In genomic region chr5:180718810-180719453, GRCh38 we compare ENCODE assay signal across 8 cellular contexts. TPM values are rescaled to one million over a fixed set of nuclear protein-coding genes. Genes with fewer than 3 reads are reported as not detected.
A peak's percentile ranks its signal among the peaks of the same experiment; 100 is the strongest.
DNase-seq lines count a peak whose midpoint lies in the region; ATAC-seq and TF ChIP-seq lines count a peak whose summit lies in the region.

No MANE protein-coding gene starts in this region.

- no peaks in the 10 kb centered on the region for H3K36me3 ChIP-seq in BJ (ENCODE audit: control insufficient read depth, insufficient read depth, low read length)
- H3K36me3 ChIP-seq in OCI-LY7 (ENCODE audit: insufficient read depth, low read length): no peaks in the 10 kb centered on the region
- no peaks in the 10 kb centered on the region for H3K36me3 ChIP-seq in body of pancreas (replicated peaks in 1 of 2; ENCODE audit: insufficient read depth in 1 of 2, low read depth in 2 of 2)
- H3K36me3 ChIP-seq in liver (ENCODE audit: control insufficient read depth in 4 of 4, insufficient read depth in 3 of 4, low read depth in 1 of 4, low read length in 3 of 4): no peaks in the 10 kb centered on the region

- ATAC-seq in body of pancreas: no peak
- no peak for ATAC-seq in GM21515 (IDR thresholded peaks at IDR 0.05; ENCODE audit: unreplicated experiment)
- no peak for ATAC-seq in HG03135 (IDR thresholded peaks at IDR 0.05; ENCODE audit: unreplicated experiment)

- DNase-seq in BJ (ENCODE audit: low read depth) (peak; percentile 6), OCI-LY7 (ENCODE audit: low spot score) (peak; percentile 44), body of pancreas (peak in 3 of 4 donors; percentile 13 to 21 (median 18)), NCI-H187 (lab: John Stamatoyannopoulos, UW) (no peak)

- no peaks in the 10 kb centered on the region for H3K27me3 ChIP-seq in BJ (ENCODE audit: control insufficient read depth, insufficient read depth, low read length)
- no peaks in the 10 kb centered on the region for H3K27me3 ChIP-seq in body of pancreas
- peaks cover 0 to 3% (median 0%) of the 10 kb centered on the region in 4 donors for H3K27me3 ChIP-seq in liver (ENCODE audit: control insufficient read depth in 4 of 4, insufficient read depth in 4 of 4, low read length in 3 of 4)

- H3K9me2 ChIP-seq in OCI-LY7 (ENCODE audit: insufficient read depth, low read length): no peaks in the 10 kb centered on the region

- no peak for TF ChIP-seq POLR2A in body of pancreas (IDR thresholded peaks at IDR 0.05)

- no peak overlapping the region for H3K4me3 ChIP-seq in BJ (ENCODE audit: low read depth, low read length)
- no peak overlapping the region for H3K4me3 ChIP-seq in OCI-LY7 (ENCODE audit: low read depth, low read length, poor library complexity, severe bottlenecking)
- no peak overlapping the region for H3K4me3 ChIP-seq in body of pancreas
- no peak overlapping the region for H3K4me3 ChIP-seq in liver (ENCODE audit: low read depth in 1 of 3, low read length in 3 of 3)

- no peaks in the 10 kb centered on the region for H3K79me2 ChIP-seq in OCI-LY7 (ENCODE audit: insufficient read depth, low read depth, low read length)

- WGBS in body of pancreas, 2 donors: 28 to 35% methylated on average over 6 of the region's 6 CpGs
- 44% methylated on average over 6 of the region's 6 CpGs for WGBS in liver

- H3K9ac ChIP-seq in liver (ENCODE audit: low read depth in 1 of 2, low read length in 2 of 2): no peak overlapping the region

- CTCF ChIA-PET in BJ (lab: Yijun Ruan, JAX) (interaction anchor here (0.6 to 2.1 kb wide), 10 partner anchors 10 to 1040 kb away, joined by 3 to 14 read pairs (median 4); no protein-coding TSS in a partner anchor), OCI-LY7 (lab: Charles Lee; ENCODE audit: unreplicated experiment) (no interaction called here)

- H4K20me1 ChIP-seq in OCI-LY7 (ENCODE audit: insufficient read depth, low read length): no peaks in the 10 kb centered on the region

- H3K4me1 ChIP-seq in OCI-LY7 (ENCODE audit: insufficient read depth, low read length, poor library complexity, severe bottlenecking): no peaks in the 10 kb centered on the region
- H3K4me1 ChIP-seq in body of pancreas: no peaks in the 10 kb centered on the region
- no peaks in the 10 kb centered on the region for H3K4me1 ChIP-seq in liver (ENCODE audit: control insufficient read depth in 4 of 4, insufficient read depth in 4 of 4, low read length in 3 of 4)

- peak; percentile 55 to 67 for TF ChIP-seq RAD21 in liver (IDR thresholded peaks at IDR 0.05)

- no peak overlapping the region for H3K4me2 ChIP-seq in OCI-LY7 (ENCODE audit: low read length)

- no TSS peak for BruUV-seq in OCI-LY7 (replicated peaks; lab: Mats Ljungman, UMichigan)

- no peaks in the 10 kb centered on the region for H3K9me3 ChIP-seq in OCI-LY7 (ENCODE audit: low read length)
- H3K9me3 ChIP-seq in body of pancreas: no peaks in the 10 kb centered on the region
- H3K9me3 ChIP-seq in liver (ENCODE audit: control insufficient read depth in 4 of 4, low read length in 3 of 4): peaks cover 0 to 4% (median under 1%) of the 10 kb centered on the region in 4 donors

- TF ChIP-seq CTCF in BJ (IDR thresholded peaks at IDR 0.05; ENCODE audit: insufficient read depth, low read depth, low read length) (peak; percentile 73), GM12873 (IDR thresholded peaks at IDR 0.05; ENCODE audit: insufficient read depth, low read depth, low read length, missing control alignments) (peak; percentile 72), OCI-LY7 (conservative IDR thresholded peaks at IDR 0.05; ENCODE audit: low read length) (peak; percentile 88), body of pancreas (IDR thresholded peaks at IDR 0.05) (peak; percentile 20 to 62 (median 45)), liver (IDR thresholded peaks at IDR 0.05; ENCODE audit: low read depth, low read length, missing input control) (peak; percentile 48)

- intact Hi-C loops in OCI-LY7 (cut with micrococcal nuclease; ENCODE audit: unreplicated experiment): no loop called here
- intact Hi-C loops in body of pancreas (cut with DNase I): no loop called here

- H3K27ac ChIP-seq in OCI-LY7 (ENCODE audit: low read depth, low read length, poor library complexity, severe bottlenecking): no peak overlapping the region
- H3K27ac ChIP-seq in body of pancreas: no peak overlapping the region
- H3K27ac ChIP-seq in liver (ENCODE audit: low read depth in 1 of 2, low read length in 2 of 2): no peak overlapping the region

- POLR2A ChIA-PET in BJ (lab: Charles Lee) (no interaction called here), OCI-LY7 (lab: Charles Lee) (interaction anchor here (0.7 kb wide), 2 partner anchors 625 to 1030 kb away, joined by 3 to 4 read pairs; no protein-coding TSS in a partner anchor)

- peak overlapping the region; percentile 17; the same call in 1 of the 2 replicates for H2AFZ ChIP-seq in OCI-LY7 (ENCODE audit: low read length)

TF ChIP-seq in liver, 16 proteins besides CTCF, POLR2A, EP300 and RAD21:
- TF ChIP-seq, protein P1, sequence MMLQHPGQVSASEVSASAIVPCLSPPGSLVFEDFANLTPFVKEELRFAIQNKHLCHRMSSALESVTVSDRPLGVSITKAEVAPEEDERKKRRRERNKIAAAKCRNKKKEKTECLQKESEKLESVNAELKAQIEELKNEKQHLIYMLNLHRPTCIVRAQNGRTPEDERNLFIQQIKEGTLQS (IDR thresholded peaks at IDR 0.05): no peak
- TF ChIP-seq, protein P2, sequence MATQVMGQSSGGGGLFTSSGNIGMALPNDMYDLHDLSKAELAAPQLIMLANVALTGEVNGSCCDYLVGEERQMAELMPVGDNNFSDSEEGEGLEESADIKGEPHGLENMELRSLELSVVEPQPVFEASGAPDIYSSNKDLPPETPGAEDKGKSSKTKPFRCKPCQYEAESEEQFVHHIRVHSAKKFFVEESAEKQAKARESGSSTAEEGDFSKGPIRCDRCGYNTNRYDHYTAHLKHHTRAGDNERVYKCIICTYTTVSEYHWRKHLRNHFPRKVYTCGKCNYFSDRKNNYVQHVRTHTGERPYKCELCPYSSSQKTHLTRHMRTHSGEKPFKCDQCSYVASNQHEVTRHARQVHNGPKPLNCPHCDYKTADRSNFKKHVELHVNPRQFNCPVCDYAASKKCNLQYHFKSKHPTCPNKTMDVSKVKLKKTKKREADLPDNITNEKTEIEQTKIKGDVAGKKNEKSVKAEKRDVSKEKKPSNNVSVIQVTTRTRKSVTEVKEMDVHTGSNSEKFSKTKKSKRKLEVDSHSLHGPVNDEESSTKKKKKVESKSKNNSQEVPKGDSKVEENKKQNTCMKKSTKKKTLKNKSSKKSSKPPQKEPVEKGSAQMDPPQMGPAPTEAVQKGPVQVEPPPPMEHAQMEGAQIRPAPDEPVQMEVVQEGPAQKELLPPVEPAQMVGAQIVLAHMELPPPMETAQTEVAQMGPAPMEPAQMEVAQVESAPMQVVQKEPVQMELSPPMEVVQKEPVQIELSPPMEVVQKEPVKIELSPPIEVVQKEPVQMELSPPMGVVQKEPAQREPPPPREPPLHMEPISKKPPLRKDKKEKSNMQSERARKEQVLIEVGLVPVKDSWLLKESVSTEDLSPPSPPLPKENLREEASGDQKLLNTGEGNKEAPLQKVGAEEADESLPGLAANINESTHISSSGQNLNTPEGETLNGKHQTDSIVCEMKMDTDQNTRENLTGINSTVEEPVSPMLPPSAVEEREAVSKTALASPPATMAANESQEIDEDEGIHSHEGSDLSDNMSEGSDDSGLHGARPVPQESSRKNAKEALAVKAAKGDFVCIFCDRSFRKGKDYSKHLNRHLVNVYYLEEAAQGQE (IDR thresholded peaks at IDR 0.05): no peak
- TF ChIP-seq FOXA2 (IDR thresholded peaks at IDR 0.05): no peak
- TF ChIP-seq EGR1 (IDR thresholded peaks at IDR 0.05; ENCODE audit: low read depth in 2 of 2): no peak
- TF ChIP-seq FOXA1 (IDR thresholded peaks at IDR 0.05): no peak
- no peak for TF ChIP-seq TAF1 (conservative IDR thresholded peaks at IDR 0.05)
- TF ChIP-seq, protein P3, sequence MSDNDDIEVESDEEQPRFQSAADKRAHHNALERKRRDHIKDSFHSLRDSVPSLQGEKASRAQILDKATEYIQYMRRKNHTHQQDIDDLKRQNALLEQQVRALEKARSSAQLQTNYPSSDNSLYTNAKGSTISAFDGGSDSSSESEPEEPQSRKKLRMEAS (IDR thresholded peaks at IDR 0.05): no peak
- TF ChIP-seq JUND (IDR thresholded peaks at IDR 0.05): no peak
- no peak for TF ChIP-seq NR2F2 (IDR thresholded peaks at IDR 0.05)
- TF ChIP-seq HNF4G (IDR thresholded peaks at IDR 0.05): no peak
- TF ChIP-seq HNF4A (conservative IDR thresholded peaks at IDR 0.05): no peak
- TF ChIP-seq ZBTB33 (IDR thresholded peaks at IDR 0.05): no peak
- TF ChIP-seq GABPA (IDR thresholded peaks at IDR 0.05 in 1 of 2, conservative IDR thresholded peaks at IDR 0.05 in 1 of 2): no peak

RNA-seq across cellular contexts. Expression of gene OR2Y1, which starts 20.9 kb away (rescaled TPM):
- polyA plus RNA-seq in BJ (2011; rRNA removed) (not detected in 2 replicates), liver (not detected)
- polyA minus RNA-seq in BJ (2011; rRNA and poly(A)+ RNA removed): not detected in 2 replicates
- total RNA-seq in OCI-LY7 (2014; rRNA removed; shearing (Covaris generic)): not detected in 2 replicates
- total RNA-seq in OCI-LY7 (2022) (not detected in 2 replicates), body of pancreas (not detected), liver (not detected)

Comparison
In these comparisons a context has a peak if more than half of its experiments do, and no peak if none do; other contexts are left out.
1. DNase-seq: peak in BJ (single experiment), OCI-LY7 (single experiment) and body of pancreas (3 of 4); none in NCI-H187 (0 of 2).
2. Peak in every context shown above with its lines, with median percentiles within 50 percentile points of each other: CTCF ChIP-seq.